17 cellular contexts compared by ENCODE assay signal in genomic region chr9:131854906-131855504, GRCh38.
A peak's percentile ranks its signal among the peaks of the same experiment; 100 is the strongest.
DNase-seq lines count a peak whose midpoint lies in the region; ATAC-seq and TF ChIP-seq lines count a peak whose summit lies in the region.
"Had no signal": no experiment of that assay in that cellular context is flagged by ENCODE, and none has a peak within 500 bp of the region (broad histone marks: within the 10 kb centered on the region; RNA-seq: fewer than 3 reads in every experiment).

No MANE protein-coding gene starts in this region.

- no peak overlapping the region for H3K4me3 Mint-ChIP-seq in MCF 10A (ENCODE audit: unreplicated experiment)
- H3K4me3 Mint-ChIP-seq: central memory CD8-positive, alpha-beta T cell had no signal

- ATAC-seq in left ventricle myocardium superior (peak; percentile 41), HG02938 (IDR thresholded peaks at IDR 0.05; ENCODE audit: unreplicated experiment) (no peak)
- ATAC-seq: GM12878 had no signal

- H3K27ac ChIP-seq in right atrium auricular region (no peak overlapping the region), brain microvascular endothelial cell (no peak overlapping the region)
- H3K27ac ChIP-seq: parathyroid adenoma, tibial nerve had no signal

- H3K27me3 ChIP-seq in right atrium auricular region (no peaks in the 10 kb centered on the region), NT2/D1 (ENCODE audit: insufficient read depth, insufficient read length) (no peaks in the 10 kb centered on the region), brain microvascular endothelial cell (replicated peaks) (no peaks in the 10 kb centered on the region)
- H3K27me3 ChIP-seq: tibial nerve had no signal

- no peak for DNase-seq in left ventricle myocardium superior
- DNase-seq in right atrium auricular region (ENCODE audit: low spot score): no peak
- no peak for DNase-seq in NT2/D1 (ENCODE audit: low read depth, low spot score)
- peak; percentile 56 for DNase-seq in fibroblast of pulmonary artery (ENCODE audit: low read depth)
- no peak for DNase-seq in MCF 10A (ENCODE audit: unreplicated experiment)
- DNase-seq in activated CD4-positive, CD25-positive, alpha-beta regulatory T cell (lab: John Stamatoyannopoulos, UW): no peak
- no peak for DNase-seq in brain microvascular endothelial cell
- DNase-seq: activated naive CD4-positive, alpha-beta T cell; DMS153; KG1; midbrain; stimulated activated CD4-positive, alpha-beta T cell treated with anti-CD3 and anti-CD28 coated beads, Interleukin-15, amount 100 ng/mL, for 24 hours had no signal

- H3K9me3 ChIP-seq in right atrium auricular region (no peaks in the 10 kb centered on the region), NT2/D1 (ENCODE audit: insufficient read depth, low read length) (no peaks in the 10 kb centered on the region)
- H3K9me3 ChIP-seq: tibial nerve had no signal

- H3K4me1 Mint-ChIP-seq in MCF 10A (ENCODE audit: insufficient read depth, unreplicated experiment): no peaks in the 10 kb centered on the region
- H3K4me1 Mint-ChIP-seq: central memory CD8-positive, alpha-beta T cell had no signal

- peaks cover 24% of the 10 kb centered on the region for H3K27me3 Mint-ChIP-seq in MCF 10A (ENCODE audit: insufficient read depth, unreplicated experiment)
- H3K27me3 Mint-ChIP-seq: central memory CD8-positive, alpha-beta T cell had no signal

- H3K9me3 Mint-ChIP-seq in MCF 10A (ENCODE audit: unreplicated experiment): no peaks in the 10 kb centered on the region
- H3K9me3 Mint-ChIP-seq: central memory CD8-positive, alpha-beta T cell had no signal

- no TSS peak for BruUV-seq in MCF 10A (replicated peaks; lab: Mats Ljungman, UMichigan)

- intact Hi-C loops in left ventricle myocardium superior (cut with micrococcal nuclease) (no loop called here), MCF 10A (cut with micrococcal nuclease) (no loop called here)

- CTCF ChIA-PET in MCF 10A (lab: Yijun Ruan, JAX): interaction anchor here (0.5 kb wide), 1 partner anchor 1239 kb away, joined by 3 read pairs; no protein-coding TSS in a partner anchor

- in situ Hi-C loops in brain microvascular endothelial cell (cut with HindIII; ENCODE audit: low pct_ligation_motif_present, low sequenced_read_pairs): no loop called here

- TF ChIP-seq CTCF in right atrium auricular region (IDR thresholded peaks at IDR 0.05): no peak
- TF ChIP-seq CTCF in fibroblast of pulmonary artery (IDR thresholded peaks at IDR 0.05; ENCODE audit: low read length, missing control alignments): no peak
- TF ChIP-seq CTCF in MCF 10A (IDR thresholded peaks at IDR 0.05; ENCODE audit: unreplicated experiment): no peak
- TF ChIP-seq CTCF in brain microvascular endothelial cell (IDR thresholded peaks at IDR 0.05; ENCODE audit: low read depth, low read length, missing control alignments): no peak

- H3K4me1 ChIP-seq in right atrium auricular region: peaks cover 0 to 12% of the 10 kb centered on the region in 2 donors
- peaks cover 8% of the 10 kb centered on the region for H3K4me1 ChIP-seq in NT2/D1 (ENCODE audit: insufficient read depth, insufficient read length)
- H3K4me1 ChIP-seq: parathyroid adenoma had no signal

- H3K36me3 Mint-ChIP-seq in MCF 10A (ENCODE audit: insufficient read depth, unreplicated experiment): peaks cover 1% of the 10 kb centered on the region

- peak overlapping the region; percentile 47 for H3K9ac ChIP-seq in NT2/D1 (ENCODE audit: insufficient read length, low read depth)
- H3K9ac ChIP-seq: parathyroid adenoma had no signal

- peak overlapping the region in 1 of 2 donors; percentile 1 for H3K4me3 ChIP-seq in right atrium auricular region
- no peak overlapping the region for H3K4me3 ChIP-seq in NT2/D1 (ENCODE audit: insufficient read length, low read depth)
- H3K4me3 ChIP-seq in fibroblast of pulmonary artery (replicated peaks; ENCODE audit: low read depth, low read length): no peak overlapping the region
- H3K4me3 ChIP-seq in brain microvascular endothelial cell (ENCODE audit: low read depth, low read length): no peak overlapping the region
- H3K4me3 ChIP-seq: GM12878, tibial nerve had no signal

- H3K27ac Mint-ChIP-seq in MCF 10A (ENCODE audit: low read depth, unreplicated experiment): no peak overlapping the region

- H3K36me3 ChIP-seq in right atrium auricular region: peaks cover 8% of the 10 kb centered on the region
- H3K36me3 ChIP-seq in NT2/D1 (ENCODE audit: insufficient read depth, insufficient read length, low read length): peaks cover 9% of the 10 kb centered on the region
- no peaks in the 10 kb centered on the region for H3K36me3 ChIP-seq in brain microvascular endothelial cell (replicated peaks)

- POLR2A ChIA-PET in MCF 10A (lab: Yijun Ruan, JAX): no interaction called here
